9 cellular contexts compared by ENCODE assay signal in genomic region chr7:28573059-28573553, GRCh38.
DNase-seq lines count a peak whose midpoint lies in the region; ATAC-seq, FAIRE-seq and TF ChIP-seq lines count a peak whose summit lies in the region.
"Had no signal": no experiment of that assay in that cellular context is flagged by ENCODE, and none has a peak within 500 bp of the region (broad histone marks: within the 10 kb centered on the region; RNA-seq: fewer than 3 reads in every experiment).

No MANE protein-coding gene starts in this region.

- H3K27ac ChIP-seq in transverse colon (no peak overlapping the region), small intestine (ENCODE audit: low read depth in 1 of 2, low read length in 1 of 2) (no peak overlapping the region)
- H3K27ac ChIP-seq: A549 had no signal

- H3K36me3 ChIP-seq in endocrine pancreas (ENCODE audit: control insufficient read depth, insufficient read depth, low read length), result no peaks in the 10 kb centered on the region
- H3K36me3 ChIP-seq in transverse colon, result no peaks in the 10 kb centered on the region
- H3K36me3 ChIP-seq in small intestine (ENCODE audit: control insufficient read depth in 2 of 2, insufficient read depth in 2 of 2, low read length in 2 of 2), result no peaks in the 10 kb centered on the region

- in situ Hi-C loops in transverse colon (cut with MboI; ENCODE audit: low pct_ligation_motif_present in 1 of 4, low pct_unique_long_range_greater_than_20kb in 1 of 4, low sequenced_read_pairs in 3 of 4), result no loop called here

- peak overlapping the region; percentile 54 for H3K9ac ChIP-seq in endocrine pancreas (ENCODE audit: control insufficient read depth, insufficient read depth, low read length)

- peak overlapping the region; percentile 56 for H3K4me3 ChIP-seq in endocrine pancreas (ENCODE audit: control insufficient read depth, insufficient read depth, low read length)
- H3K4me3 ChIP-seq in transverse colon, result no peak overlapping the region
- H3K4me3 ChIP-seq in small intestine (ENCODE audit: low read depth in 1 of 2, low read length in 2 of 2), result no peak overlapping the region
- H3K4me3 ChIP-seq: A549 had no signal

- FAIRE-seq in small intestine (lab: Jason Lieb, UNC), result no peak
- FAIRE-seq: A549 had no signal

- TF ChIP-seq POLR2A in transverse colon (IDR thresholded peaks at IDR 0.05), result no peak

- ATAC-seq in HG03342 (IDR thresholded peaks at IDR 0.05; ENCODE audit: unreplicated experiment) (no peak), GM18907 (IDR thresholded peaks at IDR 0.05; ENCODE audit: unreplicated experiment) (no peak)
- ATAC-seq: A549 had no signal

- intact Hi-C loops in transverse colon (cut with DNase I; ENCODE audit: low total_unique reads), result no loop called here

- DNase-seq in NCI-H2107 treated with DMSO at 0.1 percent for 48 hours (lab: John Stamatoyannopoulos, UW; ENCODE audit: unreplicated experiment), result peak; percentile 86
- DNase-seq in NCI-H2107 (lab: John Stamatoyannopoulos, UW), result no peak
- DNase-seq in NCI-H748 treated with DMSO at 0.1 percent for 48 hours (lab: John Stamatoyannopoulos, UW), result peak; percentile 90
- DNase-seq in transverse colon, result peak; percentile 12
- DNase-seq in small intestine, result no peak

- 5 to 29% methylated on average over 3 to 6 of the region's 6 CpGs for WGBS in transverse colon (ENCODE audit: low coverage in 1 of 2), 2 donors
- WGBS in small intestine, 3 donors, result 10 to 33% (median 20%) methylated on average over 6 of the region's 6 CpGs

- TF ChIP-seq CTCF in transverse colon (IDR thresholded peaks at IDR 0.05), result no peak

- H3K9me3 ChIP-seq in endocrine pancreas (ENCODE audit: control insufficient read depth, low read length), result no peaks in the 10 kb centered on the region
- H3K9me3 ChIP-seq in transverse colon, result no peaks in the 10 kb centered on the region
- no peaks in the 10 kb centered on the region for H3K9me3 ChIP-seq in small intestine (ENCODE audit: control insufficient read depth, low read depth)
- H3K9me3 ChIP-seq: A549 had no signal

- peaks cover 4% of the 10 kb centered on the region for H3K4me1 ChIP-seq in endocrine pancreas (ENCODE audit: control insufficient read depth, insufficient read depth, low read length)
- peaks cover 0 to 8% (median 4%) of the 10 kb centered on the region in 4 donors for H3K4me1 ChIP-seq in transverse colon
- peaks cover 0 to 3% of the 10 kb centered on the region in 2 donors for H3K4me1 ChIP-seq in small intestine (ENCODE audit: control insufficient read depth in 2 of 2, insufficient read depth in 1 of 2, low read depth in 1 of 2, low read length in 1 of 2)

- H3K27me3 ChIP-seq in endocrine pancreas (ENCODE audit: control insufficient read depth, insufficient read depth, low read length), result no peaks in the 10 kb centered on the region
- H3K27me3 ChIP-seq in transverse colon, result peaks cover 76% of the 10 kb centered on the region
- H3K27me3 ChIP-seq in small intestine (ENCODE audit: control insufficient read depth in 2 of 2, insufficient read depth in 2 of 2, low read length in 2 of 2), result no peaks in the 10 kb centered on the region

- TF ChIP-seq EP300 in transverse colon (IDR thresholded peaks at IDR 0.05; ENCODE audit: low read depth), result no peak

Comparison
In these comparisons a context has a peak if more than half of its experiments do, and no peak if none do; other contexts are left out.
1. DNase-seq: peak in NCI-H2107 treated with DMSO at 0.1 percent for 48 hours (single experiment), NCI-H748 treated with DMSO at 0.1 percent for 48 hours (single experiment) and transverse colon (single experiment); none in NCI-H2107 (single experiment) and small intestine (single experiment).